In genomic region chr4:80125252-80126177, GRCh38 we compare ENCODE assay signal across 8 cellular contexts. TPM values are rescaled to one million over a fixed set of nuclear protein-coding genes. Genes with fewer than 3 reads are reported as not detected.
A peak's percentile ranks its signal among the peaks of the same experiment; 100 is the strongest.
DNase-seq lines count a peak whose midpoint lies in the region; ATAC-seq and TF ChIP-seq lines count a peak whose summit lies in the region.

No MANE protein-coding gene starts in this region.

- H3K27me3 ChIP-seq in BE2C (no peaks in the 10 kb centered on the region), osteoblast (ENCODE audit: insufficient read depth, low read length) (no peaks in the 10 kb centered on the region)

- peak; percentile 61 for ATAC-seq in GM18858 (IDR thresholded peaks at IDR 0.05; ENCODE audit: unreplicated experiment)
- peak; percentile 73 for ATAC-seq in HG03432 (IDR thresholded peaks at IDR 0.05; ENCODE audit: unreplicated experiment)
- no peak for ATAC-seq in HG03025 (IDR thresholded peaks at IDR 0.05; ENCODE audit: low FRiP score, unreplicated experiment)

- H3K79me2 ChIP-seq in osteoblast (ENCODE audit: insufficient read depth, low read length), result no peaks in the 10 kb centered on the region

- H3K4me1 ChIP-seq in BE2C (no peaks in the 10 kb centered on the region), osteoblast (ENCODE audit: insufficient read depth, low read length) (peaks cover 26% of the 10 kb centered on the region)

- H3K36me3 ChIP-seq in BE2C, result no peaks in the 10 kb centered on the region
- H3K36me3 ChIP-seq in osteoblast (ENCODE audit: insufficient read depth, low read length), result no peaks in the 10 kb centered on the region

- H3K27ac ChIP-seq in osteoblast (ENCODE audit: low read depth, low read length), result no peak overlapping the region

- no peak overlapping the region for H3K4me3 ChIP-seq in BE2C (ENCODE audit: low read depth, low read length)
- H3K4me3 ChIP-seq in osteoblast (ENCODE audit: insufficient read depth, low read length), result no peak overlapping the region

- peak overlapping the region; percentile 26 for H3K4me2 ChIP-seq in osteoblast (ENCODE audit: insufficient read depth, low read length)

- no peaks in the 10 kb centered on the region for H3K9me3 ChIP-seq in BE2C
- H3K9me3 ChIP-seq in osteoblast (ENCODE audit: low read depth, low read length), result no peaks in the 10 kb centered on the region

- no peak for DNase-seq in BE2C
- peak in 3 of 5 experiments; percentile 6 to 90 (median 55) for DNase-seq in T-helper 2 cell
- DNase-seq in dedifferentiated amniotic fluid mesenchymal stem cell (ENCODE audit: extremely low spot score), result peak; percentile 49
- DNase-seq in osteoblast (ENCODE audit: insufficient read length, low spot score, missing footprints), result no peak
- no peak for DNase-seq in SHP77 (lab: John Stamatoyannopoulos, UW)

- H2AFZ ChIP-seq in osteoblast (ENCODE audit: low read length), result peak overlapping the region; percentile 69

- H4K20me1 ChIP-seq in osteoblast (ENCODE audit: insufficient read depth, low read length), result no peaks in the 10 kb centered on the region

- TF ChIP-seq CTCF in BE2C (IDR thresholded peaks at IDR 0.05; ENCODE audit: low read depth, low read length) (peak; percentile 62), osteoblast (IDR thresholded peaks at IDR 0.05; ENCODE audit: extremely low read depth, low read depth, low read length) (peak; percentile 66)

RNA-seq across cellular contexts. Expression of gene ANTXR2, which starts 52.5 kb away (rescaled TPM):
- 98.4 TPM for polyA plus RNA-seq in BE2C (2012; ENCODE audit: insufficient read depth, insufficient read length, low read depth)
- 86.9 and 97.4 TPM in 2 replicates for total RNA-seq in osteoblast

Comparison
In these comparisons a context has a peak if more than half of its experiments do, and no peak if none do; other contexts are left out.
1. DNase-seq: peak in T-helper 2 cell (3 of 5) and dedifferentiated amniotic fluid mesenchymal stem cell (single experiment); none in BE2C (single experiment), osteoblast (single experiment) and SHP77 (0 of 2).